Comparison of ENCODE assay signal across 18 cellular contexts in genomic region chr3:148600440-148600839, GRCh38.
"Had no signal": no experiment of that assay in that cellular context is flagged by ENCODE, and none has a peak within 500 bp of the region (broad histone marks: within the 10 kb centered on the region; RNA-seq: fewer than 3 reads in every experiment).

No MANE protein-coding gene starts in this region.

- H3K27ac Mint-ChIP-seq: activated naive CD8-positive, alpha-beta T cell treated with anti-CD3 and anti-CD28 coated beads for 36 hours; activated T-cell treated with anti-CD3 and anti-CD28 coated beads, Interleukin-2, amount 50 U/mL, for 24 hours; activated T-helper 17 cell treated with anti-CD3 and anti-CD28 coated beads, Interleukin-2, amount 50 U/mL, for 72 hours; effector memory CD8-positive, alpha-beta T cell; naive thymus-derived CD8-positive, alpha-beta T cell; stimulated activated naive B cell treated with anti-CD40 and anti-IgM and Interleukin-4, amounts not matched to agents 10 μg/mL and 1 μg/mL and 100 μg/mL, for 72 hours; WTC11 had no signal

- H3K36me3 Mint-ChIP-seq: activated naive CD8-positive, alpha-beta T cell treated with anti-CD3 and anti-CD28 coated beads for 36 hours; naive thymus-derived CD8-positive, alpha-beta T cell; stimulated activated naive B cell treated with anti-CD40 and anti-IgM and Interleukin-4, amounts not matched to agents 10 μg/mL and 1 μg/mL and 100 μg/mL, for 72 hours; type B pancreatic cell; WTC11 had no signal

- H3K4me1 Mint-ChIP-seq: activated naive CD8-positive, alpha-beta T cell treated with anti-CD3 and anti-CD28 coated beads for 36 hours; activated T-helper 17 cell treated with anti-CD3 and anti-CD28 coated beads, Interleukin-2, amount 50 U/mL, for 72 hours; naive thymus-derived CD8-positive, alpha-beta T cell; stimulated activated naive B cell treated with anti-CD40 and anti-IgM and Interleukin-4, amounts not matched to agents 10 μg/mL and 1 μg/mL and 100 μg/mL, for 72 hours; WTC11 had no signal

- DNase-seq: activated naive CD4-positive, alpha-beta T cell treated with Interleukin-2 at 50 U/mL for 16 hours; activated naive CD8-positive, alpha-beta T cell treated with anti-CD3 and anti-CD28 coated beads for 36 hours; activated T-cell treated with anti-CD3 and anti-CD28 coated beads, Interleukin-2, amount 50 U/mL, for 24 hours; central memory CD4-positive, alpha-beta T cell; effector memory CD8-positive, alpha-beta T cell; head of caudate nucleus; lower lobe of right lung; naive thymus-derived CD8-positive, alpha-beta T cell; stimulated activated CD4-positive, alpha-beta T cell treated with anti-CD3 and anti-CD28 coated beads, Interleukin-2, amount 100 ng/mL, for 48 hours; stimulated activated CD8-positive, alpha-beta memory T cell treated with anti-CD3 and anti-CD28 coated beads, Interleukin-4, amount 100 ng/mL, for 48 hours; stimulated activated naive B cell treated with anti-CD40 and anti-IgM and Interleukin-4, amounts not matched to agents 10 μg/mL and 1 μg/mL and 100 μg/mL, for 72 hours; testis had no signal

- H3K4me1 ChIP-seq: lower lobe of right lung, vagina had no signal

- H3K4me3 Mint-ChIP-seq: activated naive CD8-positive, alpha-beta T cell treated with anti-CD3 and anti-CD28 coated beads for 36 hours; activated T-cell treated with anti-CD3 and anti-CD28 coated beads, Interleukin-2, amount 50 U/mL, for 24 hours; activated T-helper 17 cell treated with anti-CD3 and anti-CD28 coated beads, Interleukin-2, amount 50 U/mL, for 72 hours; effector memory CD8-positive, alpha-beta T cell; naive thymus-derived CD8-positive, alpha-beta T cell; stimulated activated naive B cell treated with anti-CD40 and anti-IgM and Interleukin-4, amounts not matched to agents 10 μg/mL and 1 μg/mL and 100 μg/mL, for 72 hours; type B pancreatic cell; WTC11 had no signal

- H3K9me3 Mint-ChIP-seq: activated naive CD8-positive, alpha-beta T cell treated with anti-CD3 and anti-CD28 coated beads for 36 hours; activated T-cell treated with anti-CD3 and anti-CD28 coated beads, Interleukin-2, amount 50 U/mL, for 24 hours; stimulated activated naive B cell treated with anti-CD40 and anti-IgM and Interleukin-4, amounts not matched to agents 10 μg/mL and 1 μg/mL and 100 μg/mL, for 72 hours; type B pancreatic cell; WTC11 had no signal

- H3K27me3 Mint-ChIP-seq: activated naive CD8-positive, alpha-beta T cell treated with anti-CD3 and anti-CD28 coated beads for 36 hours; activated T-cell treated with anti-CD3 and anti-CD28 coated beads, Interleukin-2, amount 50 U/mL, for 24 hours; activated T-helper 17 cell treated with anti-CD3 and anti-CD28 coated beads, Interleukin-2, amount 50 U/mL, for 72 hours; effector memory CD8-positive, alpha-beta T cell; naive thymus-derived CD8-positive, alpha-beta T cell; stimulated activated naive B cell treated with anti-CD40 and anti-IgM and Interleukin-4, amounts not matched to agents 10 μg/mL and 1 μg/mL and 100 μg/mL, for 72 hours; type B pancreatic cell had no signal

- ATAC-seq: activated T-helper 17 cell treated with anti-CD3 and anti-CD28 coated beads, Interleukin-2, amount 50 U/mL, for 72 hours; effector memory CD8-positive, alpha-beta T cell; gastroesophageal sphincter; lower lobe of right lung; naive thymus-derived CD8-positive, alpha-beta T cell; sciatic nerve; stimulated activated naive B cell treated with anti-CD40 and anti-IgM and Interleukin-4, amounts not matched to agents 10 μg/mL and 1 μg/mL and 100 μg/mL, for 72 hours; WTC11 had no signal

- H3K4me3 ChIP-seq: gastroesophageal sphincter, lower lobe of right lung, testis, vagina had no signal

- H3K36me3 ChIP-seq: gastroesophageal sphincter, lower lobe of right lung, vagina had no signal

- H3K9me3 ChIP-seq: gastroesophageal sphincter, lower lobe of right lung, testis, vagina had no signal
